In the genomic region with DNA sequence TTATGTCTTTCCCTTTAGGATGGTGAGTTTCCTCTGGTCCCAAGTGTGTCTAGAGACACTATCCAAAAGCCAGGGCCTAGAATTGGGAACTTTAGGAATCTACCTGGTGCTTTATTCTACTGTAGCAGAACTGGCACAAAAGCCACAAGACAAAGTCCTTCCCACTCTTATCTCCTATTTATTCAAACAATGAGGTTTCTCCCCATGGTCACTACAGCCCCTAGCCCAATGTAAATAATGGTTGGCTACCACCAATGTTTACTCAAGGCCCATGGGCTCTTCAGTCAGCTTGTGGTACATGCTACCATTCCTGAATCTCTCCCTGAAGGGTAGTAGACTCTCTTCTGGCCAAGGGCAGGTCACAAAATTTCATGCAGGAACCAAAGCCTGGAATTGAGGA, we compare ENCODE assay signal across 15 cellular contexts.
DNase-seq lines count a peak whose midpoint lies in the region.
"Had no signal": no experiment of that assay in that cellular context is flagged by ENCODE, and none has a peak within 500 bp of the region (broad histone marks: within the 10 kb centered on the region; RNA-seq: fewer than 3 reads in every experiment).

No MANE protein-coding gene starts in this region.

- H3K4me2 ChIP-seq in mesendoderm (ENCODE audit: low read length) = no peak overlapping the region
- H3K4me2 ChIP-seq: A549, BLaER1 had no signal

- peaks cover 5% of the 10 kb centered on the region for H3K4me1 ChIP-seq in mesendoderm (ENCODE audit: control insufficient read depth, low read depth, low read length)
- H3K4me1 ChIP-seq: A549, BLaER1 had no signal

- no peak overlapping the region for H2AK5ac ChIP-seq in mesendoderm (ENCODE audit: low read length)

- no peak overlapping the region for H3K4me3 ChIP-seq in mesendoderm (ENCODE audit: low read length)
- H3K4me3 ChIP-seq: A549, BLaER1, GM23248 had no signal

- no peaks in the 10 kb centered on the region for H3K79me2 ChIP-seq in mesendoderm (ENCODE audit: control insufficient read depth, insufficient read depth, low read length)

- H3K4ac ChIP-seq in mesendoderm (ENCODE audit: low read depth, low read length) = no peak overlapping the region

- H3K27ac ChIP-seq in mesendoderm (ENCODE audit: low read depth, low read length) = no peak overlapping the region
- H3K27ac ChIP-seq: 22Rv1, A549, BLaER1, GM23248, HL-60 had no signal

- no peak overlapping the region for H3K23ac ChIP-seq in mesendoderm (ENCODE audit: low read length)

- no peak overlapping the region for H3K56ac ChIP-seq in mesendoderm (ENCODE audit: low read length)

- no peaks in the 10 kb centered on the region for H3K27me3 ChIP-seq in mesendoderm (ENCODE audit: insufficient read depth, low read length, poor library complexity)
- H3K27me3 ChIP-seq: BLaER1 had no signal

- no peak overlapping the region for H2BK120ac ChIP-seq in mesendoderm (ENCODE audit: low read depth, low read length)

- no peak overlapping the region for H3K18ac ChIP-seq in mesendoderm (ENCODE audit: low read length)

- H2BK15ac ChIP-seq in mesendoderm (replicated peaks; ENCODE audit: low read depth) = no peak overlapping the region

- peak overlapping the region; percentile 54 for H2BK5ac ChIP-seq in mesendoderm (ENCODE audit: low read length)

- peak; percentile 7 for DNase-seq in DMS 273 (lab: John Stamatoyannopoulos, UW; ENCODE audit: unreplicated experiment)
- DNase-seq in DMS 273 treated with DMSO at 0.1 percent for 48 hours (lab: John Stamatoyannopoulos, UW) = no peak
- peak; percentile 2 for DNase-seq in HuH-7 (ENCODE audit: low spot score)
- DNase-seq in NCI-H69 (lab: John Stamatoyannopoulos, UW) = peak; percentile 60
- peak; percentile 64 for DNase-seq in mesendoderm
- DNase-seq in ACHN = no peak
- no peak for DNase-seq in G401 (ENCODE audit: low spot score)
- DNase-seq in NCI-H1417 (lab: John Stamatoyannopoulos, UW) = no peak
- DNase-seq: CD4-positive, alpha-beta memory T cell; HFFc6 had no signal

- in situ Hi-C loops in ACHN (cut with HindIII; ENCODE audit: low pct_ligation_motif_present, low pct_unique_long_range_greater_than_20kb, low sequenced_read_pairs) = no loop called here
- in situ Hi-C loops in G401 (cut with HindIII; ENCODE audit: low sequenced_read_pairs) = no loop called here

- no peak overlapping the region for H4K8ac ChIP-seq in mesendoderm (ENCODE audit: low read depth, low read length)

- no peak overlapping the region for H3K9ac ChIP-seq in mesendoderm (ENCODE audit: low read length)
- H3K9ac ChIP-seq: BLaER1, GM23248 had no signal

- H3K79me1 ChIP-seq in mesendoderm (ENCODE audit: low read length) = no peaks in the 10 kb centered on the region

- no peak overlapping the region for H4K5ac ChIP-seq in mesendoderm (ENCODE audit: low read length)

- no peaks in the 10 kb centered on the region for H3K36me3 ChIP-seq in mesendoderm (ENCODE audit: control insufficient read depth, insufficient read depth, low read length)
- H3K36me3 ChIP-seq: BLaER1 had no signal

Comparison
In these comparisons a context has a peak if more than half of its experiments do, and no peak if none do; other contexts are left out.
1. DNase-seq: peak in DMS 273 (single experiment), HuH-7 (single experiment), NCI-H69 (single experiment) and mesendoderm (single experiment); none in DMS 273 treated with DMSO at 0.1 percent for 48 hours (single experiment), ACHN (single experiment), G401 (single experiment) and NCI-H1417 (0 of 3).